In the genomic region with DNA sequence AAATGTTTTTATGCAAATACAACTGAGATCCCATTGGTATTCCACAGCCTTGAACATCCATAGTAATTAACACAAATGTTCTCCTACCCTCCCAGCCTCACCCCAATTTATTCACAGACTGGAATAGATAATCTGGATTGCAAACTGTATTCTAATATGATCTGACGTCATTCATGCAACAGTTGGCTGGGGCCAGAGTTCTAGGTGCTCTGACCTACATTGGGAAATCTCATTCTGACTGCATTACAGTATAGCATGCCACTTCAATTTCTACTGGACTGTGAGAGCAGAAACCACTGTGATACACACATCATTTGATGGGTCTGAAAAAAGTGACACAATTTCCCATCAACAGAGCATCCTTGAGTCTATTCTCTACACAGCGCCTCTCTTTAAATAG, we compare ENCODE assay signal across 15 cellular contexts.
DNase-seq lines count a peak whose midpoint lies in the region; ATAC-seq, FAIRE-seq and TF ChIP-seq lines count a peak whose summit lies in the region.
"Had no signal": no experiment of that assay in that cellular context is flagged by ENCODE, and none has a peak within 500 bp of the region (broad histone marks: within the 10 kb centered on the region; RNA-seq: fewer than 3 reads in every experiment).

No MANE protein-coding gene starts in this region.

- H3K4me1 ChIP-seq in HEK293 (ENCODE audit: control insufficient read depth, insufficient read depth, low read length) (peaks cover 8% of the 10 kb centered on the region; the same call in 1 of the 2 replicates), small intestine (ENCODE audit: control insufficient read depth in 2 of 2, insufficient read depth in 1 of 2, low read depth in 1 of 2, low read length in 1 of 2) (no peaks in the 10 kb centered on the region)

- CTCF ChIA-PET in HEK293 (lab: Yijun Ruan, JAX): no interaction called here

- no peaks in the 10 kb centered on the region for H3K9me3 ChIP-seq in HEK293 (ENCODE audit: control insufficient read depth, insufficient read depth, low read depth, low read length)
- H3K9me3 ChIP-seq in small intestine (ENCODE audit: control insufficient read depth, low read depth): no peaks in the 10 kb centered on the region

- FAIRE-seq in small intestine (lab: Jason Lieb, UNC): no peak

- peak; percentile 30 for DNase-seq in NCI-H2171 treated with DMSO at 0.1 percent for 48 hours (lab: John Stamatoyannopoulos, UW)
- no peak for DNase-seq in NCI-H2171 (lab: John Stamatoyannopoulos, UW)
- peak; percentile 4 for DNase-seq in fibroblast of mammary gland (ENCODE audit: low read depth)
- DNase-seq in small intestine: peak; percentile 50
- DNase-seq in C1 segment of cervical spinal cord (lab: John Stamatoyannopoulos, UW): no peak
- DNase-seq: ACHN; Calu3; CD4-positive, alpha-beta T cell; DMS53; GF-D8; H7 had no signal

- TF ChIP-seq CTCF in HEK293 (tag by site-specific recombination; IDR thresholded peaks at IDR 0.05): no peak
- no peak for TF ChIP-seq CTCF in fibroblast of mammary gland (conservative IDR thresholded peaks at IDR 0.05; ENCODE audit: control insufficient read depth, insufficient read depth, low read depth, low read length)

- H3K27ac ChIP-seq in HEK293 (ENCODE audit: extremely low read depth, low read depth, low read length) (no peak overlapping the region), small intestine (ENCODE audit: low read depth in 1 of 2, low read length in 1 of 2) (no peak overlapping the region)
- H3K27ac ChIP-seq: BLaER1 treated with 17β-estradiol and CSF1 and Interleukin-3, amounts not matched to agents 10 nM and 100 nM had no signal

- H3K4me3 ChIP-seq in HEK293 (ENCODE audit: low read depth, low read length): no peak overlapping the region
- no peak overlapping the region for H3K4me3 ChIP-seq in fibroblast of mammary gland (ENCODE audit: control insufficient read depth, low read depth, low read length)
- no peak overlapping the region for H3K4me3 ChIP-seq in small intestine (ENCODE audit: low read depth in 1 of 2, low read length in 2 of 2)
- H3K4me3 ChIP-seq: BLaER1 treated with 17β-estradiol and CSF1 and Interleukin-3, amounts not matched to agents 10 nM and 100 nM; GM23338 had no signal

- ATAC-seq in GM21381 (IDR thresholded peaks at IDR 0.05; ENCODE audit: unreplicated experiment): no peak
- ATAC-seq: GM23338 had no signal

- POLR2A ChIA-PET in HEK293 (lab: Yijun Ruan, JAX): no interaction called here

- WGBS in small intestine, 3 donors: 58 to 78% (median 67%) methylated on average over 2 of the region's 2 CpGs

- H3K36me3 ChIP-seq in HEK293 (ENCODE audit: control insufficient read depth in 2 of 2, insufficient read depth in 1 of 2, low read length in 2 of 2) (no peaks in the 10 kb centered on the region), small intestine (ENCODE audit: control insufficient read depth in 2 of 2, insufficient read depth in 2 of 2, low read length in 2 of 2) (no peaks in the 10 kb centered on the region)
- H3K36me3 ChIP-seq: BLaER1 treated with 17β-estradiol and CSF1 and Interleukin-3, amounts not matched to agents 10 nM and 100 nM had no signal

- no peaks in the 10 kb centered on the region for H3K27me3 ChIP-seq in small intestine (ENCODE audit: control insufficient read depth in 2 of 2, insufficient read depth in 2 of 2, low read length in 2 of 2)
- H3K27me3 ChIP-seq: BLaER1 treated with 17β-estradiol and CSF1 and Interleukin-3, amounts not matched to agents 10 nM and 100 nM had no signal

TF ChIP-seq in HEK293, 187 proteins besides CTCF, POLR2A, EP300 and RAD21:
- no peak for TF ChIP-seq HOXA7 (CRISPR knock-in tag; IDR thresholded peaks at IDR 0.05; ENCODE audit: borderline replicate concordance)
- peak; percentile 90 for TF ChIP-seq SCRT2 (tag by site-specific recombination; IDR thresholded peaks at IDR 0.05)
TF ChIP-seq in HEK293: peak in this region for 1.

Comparison
In these comparisons a context has a peak if more than half of its experiments do, and no peak if none do; other contexts are left out.
1. DNase-seq: peak in NCI-H2171 treated with DMSO at 0.1 percent for 48 hours (single experiment), fibroblast of mammary gland (single experiment) and small intestine (single experiment); none in NCI-H2171 (single experiment) and C1 segment of cervical spinal cord (0 of 14).